Comparison of ENCODE assay signal across 8 cellular contexts in the genomic region with DNA sequence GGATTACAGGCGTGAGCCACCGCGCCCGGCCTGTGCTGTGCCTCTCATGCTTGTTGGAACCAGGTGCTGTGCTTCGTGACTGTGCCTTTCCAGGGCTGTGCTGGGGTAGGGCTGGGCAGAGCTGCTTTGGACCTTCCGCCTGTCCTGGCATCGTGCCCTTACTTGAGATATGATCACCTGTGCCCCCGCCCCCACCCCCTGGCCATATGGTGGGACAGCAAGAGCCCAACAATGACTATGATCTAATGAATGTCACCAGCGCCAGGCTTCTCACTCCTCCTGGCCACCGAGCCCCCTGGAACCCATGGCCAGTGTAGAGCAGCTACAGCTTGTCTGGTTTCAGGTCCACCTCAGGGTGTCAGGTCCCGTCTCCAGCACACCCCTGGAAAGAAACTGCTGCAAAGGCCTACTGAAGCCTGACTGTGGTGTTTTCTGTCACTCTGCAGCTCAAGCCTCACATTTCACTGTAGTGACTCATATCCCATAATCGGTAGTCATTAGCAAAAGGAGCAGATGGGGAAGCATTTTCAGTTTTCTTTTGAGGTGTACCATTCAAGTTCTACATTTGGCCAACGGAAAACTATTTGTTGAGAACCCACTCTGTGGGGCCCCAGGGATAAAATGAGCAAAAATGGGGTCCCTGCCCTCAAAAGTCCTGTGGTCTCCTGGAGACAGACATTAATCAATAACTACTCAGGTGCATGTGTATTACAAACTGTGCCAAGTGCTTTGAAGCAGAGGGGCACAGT. TPM values are rescaled to one million over a fixed set of nuclear protein-coding genes. Genes with fewer than 3 reads are reported as not detected.
A peak's percentile ranks its signal among the peaks of the same experiment; 100 is the strongest.
DNase-seq lines count a peak whose midpoint lies in the region; ATAC-seq and TF ChIP-seq lines count a peak whose summit lies in the region.

No MANE protein-coding gene starts in this region.

- peaks cover 27% of the 10 kb centered on the region for H3K4me1 Mint-ChIP-seq in activated CD8-positive, alpha-beta T cell treated with anti-CD3 and anti-CD28 coated beads, Interleukin-2, amount 10 ng/mL, durations not matched to agents 7 days and 5 days (ENCODE audit: low read depth)

- H3K9me3 ChIP-seq in stomach (no peaks in the 10 kb centered on the region), aorta (ENCODE audit: control insufficient read depth, low read length) (no peaks in the 10 kb centered on the region)

- no peak for TF ChIP-seq EP300 in stomach (IDR thresholded peaks at IDR 0.05)

- H3K4me1 ChIP-seq in stomach: peaks cover 0 to 13% (median 10%) of the 10 kb centered on the region in 4 donors
- no peaks in the 10 kb centered on the region for H3K4me1 ChIP-seq in aorta (ENCODE audit: control insufficient read depth in 1 of 2, insufficient read depth in 2 of 2, low read length in 2 of 2)

- ATAC-seq in GM21390 (IDR thresholded peaks at IDR 0.05; ENCODE audit: unreplicated experiment) (peak; percentile 89), HG03571 (IDR thresholded peaks at IDR 0.05; ENCODE audit: unreplicated experiment) (peak; percentile 87), left ventricle myocardium superior (peak; percentile 68), aorta (ENCODE audit: low FRiP score) (no peak)
- ATAC-seq in activated CD8-positive, alpha-beta T cell treated with anti-CD3 and anti-CD28 coated beads, Interleukin-2, amount 10 ng/mL, durations not matched to agents 7 days and 5 days: peak; percentile 64

- peak overlapping the region; percentile 79 for H3K27ac Mint-ChIP-seq in activated CD8-positive, alpha-beta T cell treated with anti-CD3 and anti-CD28 coated beads, Interleukin-2, amount 10 ng/mL, durations not matched to agents 7 days and 5 days

- H3K36me3 Mint-ChIP-seq in activated CD8-positive, alpha-beta T cell treated with anti-CD3 and anti-CD28 coated beads, Interleukin-2, amount 10 ng/mL, durations not matched to agents 7 days and 5 days (ENCODE audit: low read depth): peaks cover 12% of the 10 kb centered on the region

- H3K4me3 ChIP-seq in GM12865 (ENCODE audit: low read depth, low read length) (peak overlapping the region; percentile 20), stomach (no peak overlapping the region), aorta (ENCODE audit: low read length in 2 of 2) (no peak overlapping the region)

- H3K27me3 Mint-ChIP-seq in activated CD8-positive, alpha-beta T cell treated with anti-CD3 and anti-CD28 coated beads, Interleukin-2, amount 10 ng/mL, durations not matched to agents 7 days and 5 days (ENCODE audit: low read depth): no peaks in the 10 kb centered on the region

- no peaks in the 10 kb centered on the region for H3K9me3 Mint-ChIP-seq in activated CD8-positive, alpha-beta T cell treated with anti-CD3 and anti-CD28 coated beads, Interleukin-2, amount 10 ng/mL, durations not matched to agents 7 days and 5 days (ENCODE audit: insufficient read depth)

- peak overlapping the region in 3 of 5 donors; percentile 17 to 50 (median 46) for H3K27ac ChIP-seq in stomach
- H3K27ac ChIP-seq in aorta (ENCODE audit: low read depth in 1 of 2, low read length in 2 of 2): peak overlapping the region in 1 of 2 donors; percentile 1

- intact Hi-C loops in left ventricle myocardium superior (cut with micrococcal nuclease) (no loop called here), stomach (cut with DNase I; ENCODE audit: low total_unique reads) (no loop called here), aorta (cut with DNase I) (loop anchor here in 1 of 2 donors (5.0 kb wide), 1 partner anchor 79 kb away; no protein-coding TSS in a partner anchor)

- TF ChIP-seq CTCF in GM12865 (IDR thresholded peaks at IDR 0.05; ENCODE audit: insufficient read depth, low read depth, low read length, missing control alignments) (no peak), stomach (IDR thresholded peaks at IDR 0.05) (no peak)

- CTCF ChIA-PET in activated CD8-positive, alpha-beta T cell treated with anti-CD3 and anti-CD28 coated beads, Interleukin-2, amount 10 ng/mL, durations not matched to agents 7 days and 5 days (lab: Charles Lee): interaction anchor here (0.7 to 1.2 kb wide), 4 partner anchors 8 to 106 kb away, joined by 3 to 5 read pairs (median 3); no protein-coding TSS in a partner anchor

- 66 to 77% (median 70%) methylated on average over 10 to 13 of the region's 13 CpGs for WGBS in stomach, 5 donors
- 59 to 68% methylated on average over 9 to 13 of the region's 13 CpGs for WGBS in aorta, 2 donors

- no peak overlapping the region for H3K4me3 Mint-ChIP-seq in activated CD8-positive, alpha-beta T cell treated with anti-CD3 and anti-CD28 coated beads, Interleukin-2, amount 10 ng/mL, durations not matched to agents 7 days and 5 days

- POLR2A ChIA-PET in activated CD8-positive, alpha-beta T cell treated with anti-CD3 and anti-CD28 coated beads, Interleukin-2, amount 10 ng/mL, durations not matched to agents 7 days and 5 days (lab: Charles Lee): interaction anchor here (1.2 to 1.9 kb wide), 2 partner anchors 47 to 97 kb away, joined by 3 to 6 read pairs; partner anchors contain the start of gene COG4

- no peaks in the 10 kb centered on the region for H3K27me3 ChIP-seq in stomach
- H3K27me3 ChIP-seq in aorta (ENCODE audit: control insufficient read depth in 1 of 2, insufficient read depth in 2 of 2, low read length in 1 of 2): no peaks in the 10 kb centered on the region

- H3K36me3 ChIP-seq in stomach (peaks cover 38 to 96% (median 91%) of the 10 kb centered on the region in 4 donors), aorta (ENCODE audit: control insufficient read depth in 1 of 2, insufficient read depth in 2 of 2, low read length in 1 of 2) (peaks cover 0 to 3% of the 10 kb centered on the region in 2 donors)

- peak; percentile 96 for DNase-seq in GM12865 (ENCODE audit: low read depth)
- DNase-seq in activated CD8-positive, alpha-beta T cell treated with anti-CD3 and anti-CD28 coated beads, Interleukin-2, amount 10 ng/mL, durations not matched to agents 7 days and 5 days: peak; percentile 51
- no peak for DNase-seq in left ventricle myocardium superior
- peak; percentile 31 for DNase-seq in stomach
- no peak for DNase-seq in hippocampal formation (lab: John Stamatoyannopoulos, UW)
- no peak for DNase-seq in aorta

- no peak for TF ChIP-seq POLR2A in stomach (IDR thresholded peaks at IDR 0.05)

RNA-seq across cellular contexts. Expression of gene FCSK, which starts 22.1 kb away (rescaled TPM):
- 10 to 100 TPM; 17.3 to 18.8 TPM for total RNA-seq in activated CD8-positive, alpha-beta T cell treated with anti-CD3 and anti-CD28 coated beads, Interleukin-2, amount 10 ng/mL, durations not matched to agents 7 days and 5 days
- total RNA-seq in left ventricle myocardium superior (8.2 TPM), stomach (10 to 100 TPM in 4 of 5 donors, 1 to 10 TPM in 1; 5.8 to 92.7 (median 43.3) TPM), aorta (10 to 100 TPM; 11.0 to 14.8 TPM)
- polyA plus RNA-seq in stomach (10 to 100 TPM in 1 of 3 donors, 1 to 10 TPM in 2; 7.7 to 11.8 (median 9.8) TPM), aorta (10 to 100 TPM in 1 of 2 donors, 1 to 10 TPM in 1; 5.4 to 21.2 TPM)

RNA-seq across cellular contexts. Expression of gene ST3GAL2, which starts 37.5 kb away (rescaled TPM):
- total RNA-seq in activated CD8-positive, alpha-beta T cell treated with anti-CD3 and anti-CD28 coated beads, Interleukin-2, amount 10 ng/mL, durations not matched to agents 7 days and 5 days: 10 to 100 TPM; 34.1 to 39.0 TPM
- total RNA-seq in left ventricle myocardium superior: 19.0 TPM
- total RNA-seq in stomach: 10 to 100 TPM in 4 of 5 donors, 1 to 10 TPM in 1; 7.7 to 51.3 (median 17.4) TPM
- polyA plus RNA-seq in stomach: 1 to 10 TPM; 2.6 to 5.9 (median 3.2) TPM
- 10 to 100 TPM; 28.3 to 39.5 TPM for total RNA-seq in aorta
- polyA plus RNA-seq in aorta: 1 to 10 TPM; 4.1 to 8.5 TPM

RNA-seq across cellular contexts. Expression of gene COG4, which starts 46.9 kb away (rescaled TPM):
- total RNA-seq in activated CD8-positive, alpha-beta T cell treated with anti-CD3 and anti-CD28 coated beads, Interleukin-2, amount 10 ng/mL, durations not matched to agents 7 days and 5 days: 10 to 100 TPM; 62.1 to 71.3 TPM
- total RNA-seq in left ventricle myocardium superior (48.7 TPM), stomach (100 to 1,000 TPM in 1 of 5 donors, 10 to 100 TPM in 4; 10.7 to 127 (median 86.9) TPM), aorta (10 to 100 TPM; 35.7 to 44.6 TPM)
- polyA plus RNA-seq in stomach (10 to 100 TPM; 26.6 to 44.6 (median 30.3) TPM), aorta (10 to 100 TPM; 18.2 to 96.2 TPM)

RNA-seq across cellular contexts. Expression of gene SF3B3, which starts 47.2 kb away (rescaled TPM):
- total RNA-seq in activated CD8-positive, alpha-beta T cell treated with anti-CD3 and anti-CD28 coated beads, Interleukin-2, amount 10 ng/mL, durations not matched to agents 7 days and 5 days: 100 to 1,000 TPM; 399 to 420 TPM
- total RNA-seq in left ventricle myocardium superior: 146 TPM
- 100 to 1,000 TPM in 3 of 5 donors, 10 to 100 TPM in 2; 59.1 to 141 (median 106) TPM for total RNA-seq in stomach
- 10 to 100 TPM; 30.8 to 82.4 (median 39.4) TPM for polyA plus RNA-seq in stomach
- 100 to 1,000 TPM; 137 to 175 TPM for total RNA-seq in aorta
- polyA plus RNA-seq in aorta: 10 to 100 TPM; 15.3 to 55.2 TPM

Comparison
In these comparisons a context has a peak if more than half of its experiments do, and no peak if none do; other contexts are left out.
1. DNase-seq: peak in GM12865 (single experiment), activated CD8-positive, alpha-beta T cell treated with anti-CD3 and anti-CD28 coated beads, Interleukin-2, amount 10 ng/mL, durations not matched to agents 7 days and 5 days (single experiment) and stomach (single experiment); none in left ventricle myocardium superior (single experiment), hippocampal formation (0 of 2) and aorta (0 of 2).